Comparison of ENCODE assay signal across 17 cellular contexts in the genomic region with DNA sequence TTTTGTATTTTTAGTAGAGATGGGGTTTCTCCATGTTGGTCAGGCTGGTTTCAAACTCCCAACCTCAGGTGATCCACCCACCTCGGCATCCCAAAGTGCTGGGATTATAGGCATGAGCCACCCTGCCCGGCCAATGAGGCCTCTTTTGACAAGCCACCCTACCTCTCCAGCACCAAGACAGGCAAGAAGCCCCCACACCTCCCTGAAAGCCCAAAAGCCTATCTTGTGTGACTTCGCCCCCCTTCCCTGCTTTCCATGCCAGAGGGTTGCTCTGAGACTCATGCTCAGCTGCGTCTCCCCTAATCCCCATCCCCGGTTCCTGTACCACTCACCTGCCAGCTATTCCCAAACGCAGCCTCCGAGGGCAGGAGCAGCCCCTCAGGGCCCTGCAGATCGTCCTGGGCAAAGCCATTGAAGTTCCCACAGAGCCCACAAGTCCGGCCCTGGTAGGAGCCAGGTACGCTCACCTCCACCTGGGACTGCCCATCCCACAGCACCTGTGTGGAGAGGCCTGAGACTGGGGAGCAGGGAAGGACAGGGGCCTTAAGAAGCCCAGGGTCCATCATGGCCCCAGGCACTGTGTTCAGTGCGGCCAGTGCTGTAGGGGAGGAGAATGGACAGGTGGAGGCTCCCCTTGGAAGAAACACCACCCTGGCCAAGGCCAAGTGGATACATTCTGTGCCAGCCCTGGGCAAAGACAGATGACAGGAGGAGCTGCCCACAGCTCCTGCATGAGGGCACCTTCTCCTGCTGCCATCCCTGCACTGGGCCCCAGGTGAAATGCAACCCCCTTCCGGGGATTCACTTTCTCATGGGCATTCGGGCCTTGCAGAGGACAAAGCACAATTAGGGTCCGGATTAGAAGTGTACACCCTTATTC. TPM values are rescaled to one million over a fixed set of nuclear protein-coding genes. Genes with fewer than 3 reads are reported as not detected.
"Had no signal": no experiment of that assay in that cellular context is flagged by ENCODE, and none has a peak within 500 bp of the region (broad histone marks: within the 10 kb centered on the region; RNA-seq: fewer than 3 reads in every experiment).

No MANE protein-coding gene starts in this region.

- H3K36me3 ChIP-seq: brain microvascular endothelial cell, gastroesophageal sphincter, heart right ventricle, prostate gland, suprapubic skin had no signal

- ATAC-seq: gastroesophageal sphincter, heart right ventricle, left lobe of liver, natural killer cell, right cardiac atrium had no signal

- H3K36me3 Mint-ChIP-seq: memory B cell, natural killer cell had no signal

- H3K27ac Mint-ChIP-seq: memory B cell; natural killer cell; stimulated activated naive CD8-positive, alpha-beta T cell treated with anti-CD3 and anti-CD28 coated beads, Interleukin-15, Interleukin-2, amounts not matched to agents 100 ng/mL and 50 ng/mL, for 24 hours; T-helper 1 cell treated with Interleukin-12 subunit alpha and Interleukin-12 subunit beta and Interleukin-4 antibody, amounts not matched to agents 30 μg/mL and 1 μg/mL, for 36 hours had no signal

- H3K9me3 Mint-ChIP-seq: memory B cell; natural killer cell; stimulated activated naive CD8-positive, alpha-beta T cell treated with anti-CD3 and anti-CD28 coated beads, Interleukin-15, Interleukin-2, amounts not matched to agents 100 ng/mL and 50 ng/mL, for 24 hours; T-helper 1 cell treated with Interleukin-12 subunit alpha and Interleukin-12 subunit beta and Interleukin-4 antibody, amounts not matched to agents 30 μg/mL and 1 μg/mL, for 36 hours had no signal

- H3K27me3 Mint-ChIP-seq: memory B cell; stimulated activated naive CD8-positive, alpha-beta T cell treated with anti-CD3 and anti-CD28 coated beads, Interleukin-15, Interleukin-2, amounts not matched to agents 100 ng/mL and 50 ng/mL, for 24 hours had no signal

- H3K4me1 ChIP-seq: prostate gland, suprapubic skin had no signal

- H3K9me3 ChIP-seq: gastroesophageal sphincter, heart right ventricle, prostate gland, suprapubic skin had no signal

- H3K4me3 ChIP-seq: gastroesophageal sphincter, heart right ventricle, prostate gland, suprapubic skin had no signal

- H3K4me3 Mint-ChIP-seq: memory B cell; natural killer cell; stimulated activated naive CD8-positive, alpha-beta T cell treated with anti-CD3 and anti-CD28 coated beads, Interleukin-15, Interleukin-2, amounts not matched to agents 100 ng/mL and 50 ng/mL, for 24 hours; T-helper 1 cell treated with Interleukin-12 subunit alpha and Interleukin-12 subunit beta and Interleukin-4 antibody, amounts not matched to agents 30 μg/mL and 1 μg/mL, for 36 hours had no signal

- H3K4me1 Mint-ChIP-seq: natural killer cell had no signal

- DNase-seq: activated CD4-positive, alpha-beta T cell treated with anti-CD3 and anti-CD28 coated beads for 4 hours; activated CD8-positive, alpha-beta memory T cell treated with anti-CD3 and anti-CD28 coated beads for 24 hours; anterior cingulate cortex; brain microvascular endothelial cell; heart right ventricle; natural killer cell; small intestine; trophoblast cell had no signal

- H3K27ac ChIP-seq: brain microvascular endothelial cell, gastroesophageal sphincter, heart right ventricle, prostate gland, suprapubic skin had no signal

RNA-seq across cellular contexts. Expression of a gene that starts 32.0 kb away (rescaled TPM):
- total RNA-seq: dermis microvascular lymphatic vessel endothelial cell had no signal
